ENCODE assay signal across 19 cellular contexts in the genomic region with DNA sequence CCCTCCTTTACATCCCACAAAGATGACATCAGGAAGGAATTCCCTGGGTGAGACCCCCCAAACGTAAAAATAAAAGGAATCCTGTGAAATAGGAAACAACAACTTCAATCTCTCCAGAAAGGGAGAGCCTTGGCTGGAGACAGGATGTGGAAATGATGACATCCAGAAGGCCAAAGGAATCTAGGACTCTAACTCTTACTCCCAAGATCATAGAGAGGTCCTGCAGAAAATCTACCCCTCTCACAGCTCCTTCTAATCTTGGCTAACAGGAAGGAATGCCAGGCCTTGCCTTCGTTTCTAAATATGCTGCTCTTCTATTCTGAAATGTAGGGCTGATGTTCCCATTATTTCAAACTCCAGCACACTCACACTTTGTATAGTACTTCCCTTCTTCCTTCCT. TPM values are rescaled to one million over a fixed set of nuclear protein-coding genes. Genes with fewer than 3 reads are reported as not detected.
DNase-seq lines count a peak whose midpoint lies in the region; ATAC-seq, FAIRE-seq and TF ChIP-seq lines count a peak whose summit lies in the region.
"Had no signal": no experiment of that assay in that cellular context is flagged by ENCODE, and none has a peak within 500 bp of the region (broad histone marks: within the 10 kb centered on the region; RNA-seq: fewer than 3 reads in every experiment).

No MANE protein-coding gene starts in this region.

- H3K27ac ChIP-seq in GM23338 (ENCODE audit: low read depth), result peak overlapping the region; percentile 27; the same call in 1 of the 2 replicates

- H3K4me3 Mint-ChIP-seq in GM23338 (no peak overlapping the region), endothelial cell (ENCODE audit: unreplicated experiment) (peak overlapping the region; percentile 52)
- H3K4me3 Mint-ChIP-seq: CD4-positive, alpha-beta T cell had no signal

- H3K9me3 Mint-ChIP-seq in GM23338 (no peaks in the 10 kb centered on the region), endothelial cell (ENCODE audit: unreplicated experiment) (no peaks in the 10 kb centered on the region)
- H3K9me3 Mint-ChIP-seq: CD4-positive, alpha-beta T cell had no signal

- ATAC-seq in GM23338 (no peak; the same call in 2 of the 3 replicates), GM19397 (IDR thresholded peaks at IDR 0.05; ENCODE audit: unreplicated experiment) (no peak)
- ATAC-seq: HepG2 had no signal

- H3F3A ChIP-seq in GM23338 (replicated peaks; ENCODE audit: low read depth), result no peaks in the 10 kb centered on the region

- no peaks in the 10 kb centered on the region for H3K36me3 Mint-ChIP-seq in GM23338 (ENCODE audit: low read depth)
- no peaks in the 10 kb centered on the region for H3K36me3 Mint-ChIP-seq in endothelial cell (ENCODE audit: low read depth, unreplicated experiment)

- peak overlapping the region; percentile 66 for H3K4me2 ChIP-seq in GM23338

- no peak for FAIRE-seq in frontal cortex (lab: Jason Lieb, UNC)
- FAIRE-seq: A204.1, HepG2 had no signal

- no peaks in the 10 kb centered on the region for H3K27me3 ChIP-seq in GM23338 (ENCODE audit: insufficient read depth)
- H3K27me3 ChIP-seq: MG63 had no signal

- no peak overlapping the region for H2AFZ ChIP-seq in GM23338

- no peaks in the 10 kb centered on the region for H3K9me2 ChIP-seq in GM23338 (ENCODE audit: insufficient read depth)

- H3K79me2 ChIP-seq in GM23338 (replicated peaks; ENCODE audit: insufficient read depth), result peaks cover 92% of the 10 kb centered on the region

- H3K36me3 ChIP-seq in GM23338 (ENCODE audit: insufficient read depth), result no peaks in the 10 kb centered on the region
- H3K36me3 ChIP-seq: MG63 had no signal

- H3K4me3 ChIP-seq in GM23338, result 0 out of 2 replicates have a peak overlapping the region, but pooled peaks have one; percentile 5
- H3K4me3 ChIP-seq: MG63 had no signal

- H3K4me1 ChIP-seq in GM23338 (ENCODE audit: insufficient read depth), result peaks cover 44% of the 10 kb centered on the region

- DNase-seq in AG08395 (ENCODE audit: low spot score) (peak; percentile 36), GM23338 (ENCODE audit: low spot score) (peak; percentile 24), endothelial cell (ENCODE audit: low spot score) (no peak), lung microvascular endothelial cell (ENCODE audit: low read depth in 2 of 2) (peak; percentile 28 to 46), T-helper 2 cell (no peak), NCI-H1417 treated with DMSO at 0.1 percent for 48 hours (lab: John Stamatoyannopoulos, UW) (no peak), frontal cortex (ENCODE audit: low spot score in 2 of 2) (no peak)
- DNase-seq: AML-193; CD4-positive, alpha-beta T cell; DND-41; MG63; NCI-H1105; NCI-H187 treated with DMSO at 0.1 percent for 48 hours; NCI-H2171 treated with DMSO at 0.1 percent for 48 hours; NCI-H774; Right ventricle myocardium superior had no signal

- no peak overlapping the region for H3K27ac Mint-ChIP-seq in GM23338
- H3K27ac Mint-ChIP-seq in endothelial cell (ENCODE audit: unreplicated experiment), result peak overlapping the region; percentile 81
- H3K27ac Mint-ChIP-seq: CD4-positive, alpha-beta T cell had no signal

- H3K27me3 Mint-ChIP-seq in GM23338 (ENCODE audit: insufficient read depth, low read depth, poor library complexity), result peaks cover 6% of the 10 kb centered on the region
- no peaks in the 10 kb centered on the region for H3K27me3 Mint-ChIP-seq in endothelial cell (ENCODE audit: unreplicated experiment)

- H4K20me1 ChIP-seq in GM23338 (replicated peaks; ENCODE audit: insufficient read depth), result peaks cover 6% of the 10 kb centered on the region; the same call in 1 of the 2 replicates

- peaks cover 49% of the 10 kb centered on the region for H3K4me1 Mint-ChIP-seq in GM23338
- peaks cover 52% of the 10 kb centered on the region for H3K4me1 Mint-ChIP-seq in endothelial cell (ENCODE audit: unreplicated experiment)

- no peak for TF ChIP-seq CTCF in GM23338 (conservative IDR thresholded peaks at IDR 0.05; ENCODE audit: low read depth in 2 of 2)
- no peak for TF ChIP-seq CTCF in endothelial cell (IDR thresholded peaks at IDR 0.05; ENCODE audit: unreplicated experiment)

TF ChIP-seq in GM23338, 12 proteins besides CTCF, POLR2A, EP300 and RAD21:
- no peak for TF ChIP-seq EZH2phosphoT487 (IDR thresholded peaks at IDR 0.05; ENCODE audit: unreplicated experiment)
- no peak for TF ChIP-seq NANOG (IDR thresholded peaks at IDR 0.05; ENCODE audit: borderline replicate concordance)
- no peak for TF ChIP-seq ZNF114 (CRISPR knock-in tag; IDR thresholded peaks at IDR 0.05)
- no peak for TF ChIP-seq ZNF331 (CRISPR knock-in tag; IDR thresholded peaks at IDR 0.05; ENCODE audit: low read depth)
- TF ChIP-seq, protein P1, sequence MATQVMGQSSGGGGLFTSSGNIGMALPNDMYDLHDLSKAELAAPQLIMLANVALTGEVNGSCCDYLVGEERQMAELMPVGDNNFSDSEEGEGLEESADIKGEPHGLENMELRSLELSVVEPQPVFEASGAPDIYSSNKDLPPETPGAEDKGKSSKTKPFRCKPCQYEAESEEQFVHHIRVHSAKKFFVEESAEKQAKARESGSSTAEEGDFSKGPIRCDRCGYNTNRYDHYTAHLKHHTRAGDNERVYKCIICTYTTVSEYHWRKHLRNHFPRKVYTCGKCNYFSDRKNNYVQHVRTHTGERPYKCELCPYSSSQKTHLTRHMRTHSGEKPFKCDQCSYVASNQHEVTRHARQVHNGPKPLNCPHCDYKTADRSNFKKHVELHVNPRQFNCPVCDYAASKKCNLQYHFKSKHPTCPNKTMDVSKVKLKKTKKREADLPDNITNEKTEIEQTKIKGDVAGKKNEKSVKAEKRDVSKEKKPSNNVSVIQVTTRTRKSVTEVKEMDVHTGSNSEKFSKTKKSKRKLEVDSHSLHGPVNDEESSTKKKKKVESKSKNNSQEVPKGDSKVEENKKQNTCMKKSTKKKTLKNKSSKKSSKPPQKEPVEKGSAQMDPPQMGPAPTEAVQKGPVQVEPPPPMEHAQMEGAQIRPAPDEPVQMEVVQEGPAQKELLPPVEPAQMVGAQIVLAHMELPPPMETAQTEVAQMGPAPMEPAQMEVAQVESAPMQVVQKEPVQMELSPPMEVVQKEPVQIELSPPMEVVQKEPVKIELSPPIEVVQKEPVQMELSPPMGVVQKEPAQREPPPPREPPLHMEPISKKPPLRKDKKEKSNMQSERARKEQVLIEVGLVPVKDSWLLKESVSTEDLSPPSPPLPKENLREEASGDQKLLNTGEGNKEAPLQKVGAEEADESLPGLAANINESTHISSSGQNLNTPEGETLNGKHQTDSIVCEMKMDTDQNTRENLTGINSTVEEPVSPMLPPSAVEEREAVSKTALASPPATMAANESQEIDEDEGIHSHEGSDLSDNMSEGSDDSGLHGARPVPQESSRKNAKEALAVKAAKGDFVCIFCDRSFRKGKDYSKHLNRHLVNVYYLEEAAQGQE (IDR thresholded peaks at IDR 0.05; ENCODE audit: unreplicated experiment), result no peak
- TF ChIP-seq, protein P2, sequence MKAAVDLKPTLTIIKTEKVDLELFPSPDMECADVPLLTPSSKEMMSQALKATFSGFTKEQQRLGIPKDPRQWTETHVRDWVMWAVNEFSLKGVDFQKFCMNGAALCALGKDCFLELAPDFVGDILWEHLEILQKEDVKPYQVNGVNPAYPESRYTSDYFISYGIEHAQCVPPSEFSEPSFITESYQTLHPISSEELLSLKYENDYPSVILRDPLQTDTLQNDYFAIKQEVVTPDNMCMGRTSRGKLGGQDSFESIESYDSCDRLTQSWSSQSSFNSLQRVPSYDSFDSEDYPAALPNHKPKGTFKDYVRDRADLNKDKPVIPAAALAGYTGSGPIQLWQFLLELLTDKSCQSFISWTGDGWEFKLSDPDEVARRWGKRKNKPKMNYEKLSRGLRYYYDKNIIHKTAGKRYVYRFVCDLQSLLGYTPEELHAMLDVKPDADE (IDR thresholded peaks at IDR 0.05), result no peak

RNA-seq across cellular contexts. Expression of a gene that starts 40.8 kb away (rescaled TPM):
- 23.5 and 33.7 TPM in 2 replicates for total RNA-seq in GM23338 (2014; rRNA removed; shearing (Covaris generic))
- 11.1 and 12.3 TPM in 2 replicates for polyA plus RNA-seq in GM23338 (2016; fragmentation: Nextera tagmentation; extraction: Ambion mirVana)
- total RNA-seq in endothelial cell (ENCODE audit: unreplicated experiment) (48.4 TPM), lung microvascular endothelial cell (16.8 and 21.0 TPM in 2 replicates), frontal cortex (41.6 TPM)

Comparison
In these comparisons a context has a peak if more than half of its experiments do, and no peak if none do; other contexts are left out.
1. DNase-seq: peak in AG08395 (single experiment), GM23338 (single experiment) and lung microvascular endothelial cell (2 of 2); none in endothelial cell (single experiment), T-helper 2 cell (0 of 5), NCI-H1417 treated with DMSO at 0.1 percent for 48 hours (single experiment) and frontal cortex (0 of 2).